28 cellular contexts compared by ENCODE assay signal in genomic region chr3:84998545-84998944, GRCh38. TPM values are rescaled to one million over a fixed set of nuclear protein-coding genes. Genes with fewer than 3 reads are reported as not detected.
"Had no signal": no experiment of that assay in that cellular context is flagged by ENCODE, and none has a peak within 500 bp of the region (broad histone marks: within the 10 kb centered on the region; RNA-seq: fewer than 3 reads in every experiment).

No MANE protein-coding gene starts in this region.

- H3K79me2 ChIP-seq: hepatocyte had no signal

- H3K36me3 Mint-ChIP-seq: naive thymus-derived CD8-positive, alpha-beta T cell; stimulated activated effector memory CD8-positive, alpha-beta T cell treated with anti-CD3 and anti-CD28 coated beads, Interleukin-12 subunit alpha, Interleukin-12 subunit beta, amount 100 ng/mL, for 72 hours had no signal

- H3K4me3 ChIP-seq: hepatocyte, lower lobe of right lung, pancreas, prostate gland, sigmoid colon, spleen, suprapubic skin, thoracic aorta, tibial artery, upper lobe of right lung had no signal

- H3K27me3 Mint-ChIP-seq: naive thymus-derived CD8-positive, alpha-beta T cell; stimulated activated naive CD8-positive, alpha-beta T cell treated with anti-CD3 and anti-CD28 coated beads, Interleukin-15, Interleukin-2, amounts not matched to agents 100 ng/mL and 50 ng/mL, for 24 hours had no signal

- H3K27ac Mint-ChIP-seq: naive thymus-derived CD8-positive, alpha-beta T cell; nephron; stimulated activated effector memory CD8-positive, alpha-beta T cell treated with anti-CD3 and anti-CD28 coated beads, Interleukin-12 subunit alpha, Interleukin-12 subunit beta, amount 100 ng/mL, for 72 hours; stimulated activated naive CD8-positive, alpha-beta T cell treated with anti-CD3 and anti-CD28 coated beads, Interleukin-15, Interleukin-2, amounts not matched to agents 100 ng/mL and 50 ng/mL, for 24 hours had no signal

- H3K4me1 Mint-ChIP-seq: naive thymus-derived CD8-positive, alpha-beta T cell; nephron; stimulated activated effector memory CD8-positive, alpha-beta T cell treated with anti-CD3 and anti-CD28 coated beads, Interleukin-12 subunit alpha, Interleukin-12 subunit beta, amount 100 ng/mL, for 72 hours had no signal

- H3K4me3 Mint-ChIP-seq: naive thymus-derived CD8-positive, alpha-beta T cell; nephron; neural crest cell; stimulated activated effector memory CD8-positive, alpha-beta T cell treated with anti-CD3 and anti-CD28 coated beads, Interleukin-12 subunit alpha, Interleukin-12 subunit beta, amount 100 ng/mL, for 72 hours; stimulated activated naive CD8-positive, alpha-beta T cell treated with anti-CD3 and anti-CD28 coated beads, Interleukin-15, Interleukin-2, amounts not matched to agents 100 ng/mL and 50 ng/mL, for 24 hours had no signal

- H2AFZ ChIP-seq: hepatocyte had no signal

- ATAC-seq: left ventricle myocardium superior; lower lobe of right lung; naive thymus-derived CD8-positive, alpha-beta T cell; pancreas; right cardiac atrium; stimulated activated effector memory CD8-positive, alpha-beta T cell treated with anti-CD3 and anti-CD28 coated beads, Interleukin-12 subunit alpha, Interleukin-12 subunit beta, amount 100 ng/mL, for 72 hours; upper lobe of right lung had no signal

- H3K36me3 ChIP-seq: lower lobe of right lung, pancreas, prostate gland, sigmoid colon, spleen, suprapubic skin, thoracic aorta, tibial artery, upper lobe of right lung had no signal

- H3K27me3 ChIP-seq: hepatocyte, pancreas, sigmoid colon, spleen, suprapubic skin, tibial artery, upper lobe of right lung had no signal

- DNase-seq: islet precursor cell; left ventricle myocardium superior; lower lobe of right lung; mammary epithelial cell; mesenchymal stem cell; naive thymus-derived CD8-positive, alpha-beta T cell; nucleus accumbens; pancreas; posterior cingulate gyrus; retina; right cardiac atrium; sigmoid colon; small intestine; spleen; stimulated activated CD4-positive, alpha-beta T cell treated with anti-CD3 and anti-CD28 coated beads, Interleukin-4, amount 100 ng/mL, for 24 hours; stimulated activated naive CD4-positive, alpha-beta T cell; tibial artery; trophoblast cell; upper lobe of right lung had no signal

- H3K27ac ChIP-seq: hepatocyte, lower lobe of right lung, pancreas, prostate gland, sigmoid colon, spleen, suprapubic skin, thoracic aorta, tibial artery, upper lobe of right lung had no signal

- H3K4me2 ChIP-seq: hepatocyte had no signal

- H3K9me3 Mint-ChIP-seq: nephron; neural crest cell; stimulated activated naive CD8-positive, alpha-beta T cell treated with anti-CD3 and anti-CD28 coated beads, Interleukin-15, Interleukin-2, amounts not matched to agents 100 ng/mL and 50 ng/mL, for 24 hours had no signal

- H3K4me1 ChIP-seq: lower lobe of right lung, pancreas, prostate gland, sigmoid colon, spleen, suprapubic skin, tibial artery, upper lobe of right lung had no signal

RNA-seq across cellular contexts. Expression of gene CADM2, which starts 39.8 kb away (rescaled TPM):
- total RNA-seq: mammary epithelial cell, osteoblast had no signal
- polyA plus RNA-seq: mammary epithelial cell had no signal
